ENCODE assay signal across 30 cellular contexts in the genomic region with DNA sequence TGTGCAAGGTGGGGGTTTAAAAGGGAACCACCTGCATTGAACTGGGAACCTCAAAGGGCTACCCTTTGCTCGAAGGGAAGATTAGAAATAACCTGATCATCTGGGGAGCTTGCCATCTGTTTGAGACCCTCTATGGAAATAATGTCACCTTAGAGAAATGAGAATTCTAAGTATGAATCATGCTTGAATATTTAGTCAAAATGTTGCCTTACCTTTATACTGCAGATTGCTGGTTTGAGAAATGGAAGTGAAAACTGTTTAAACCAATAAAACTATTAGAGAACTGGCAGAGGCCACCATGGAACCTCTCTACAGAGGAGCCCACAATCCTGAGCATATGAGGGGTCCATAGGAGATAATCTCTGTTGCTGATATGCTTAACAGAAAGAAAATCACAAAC.
A peak's percentile ranks its signal among the peaks of the same experiment; 100 is the strongest.
DNase-seq lines count a peak whose midpoint lies in the region; ATAC-seq, FAIRE-seq and TF ChIP-seq lines count a peak whose summit lies in the region.
"Had no signal": no experiment of that assay in that cellular context is flagged by ENCODE, and none has a peak within 500 bp of the region (broad histone marks: within the 10 kb centered on the region; RNA-seq: fewer than 3 reads in every experiment).

No MANE protein-coding gene starts in this region.

- FAIRE-seq in GM12891 (lab: Jason Lieb, UNC) = no peak
- FAIRE-seq: TTC549 had no signal

- H3K4me3 ChIP-seq in prostate gland = no peak overlapping the region
- H3K4me3 ChIP-seq in colonic mucosa = no peak overlapping the region
- H3K4me3 ChIP-seq: breast epithelium, psoas muscle had no signal

- DNase-seq in GM12891 (ENCODE audit: insufficient read length, low spot score) (no peak), prostate gland (ENCODE audit: low spot score) (no peak), colonic mucosa (no peak), NCI-H1436 treated with DMSO at 0.1 percent for 48 hours (lab: John Stamatoyannopoulos, UW) (no peak), kidney tubule cell (ENCODE audit: low spot score) (no peak)
- DNase-seq: 8988T; activated CD4-positive, alpha-beta T cell treated with anti-CD3 and anti-CD28 coated beads, Interleukin-2, amount 50 U/mL, for 48 hours; activated CD8-positive, alpha-beta memory T cell treated with anti-CD3 and anti-CD28 coated beads, Interleukin-2, amount 50 U/mL, for 48 hours; Calu3; DND-41; effector CD4-positive, alpha-beta T cell; HCEC 1CT; islet precursor cell; left ventricle myocardium superior; MM.1S; naive thymus-derived CD4-positive, alpha-beta T cell; NCI-H1417; NCI-H2107; NCI-H446; NCI-H774; nucleus accumbens; psoas muscle; RPMI8226 had no signal

- H3K27me3 ChIP-seq in prostate gland (replicated peaks; ENCODE audit: insufficient read depth) (no peaks in the 10 kb centered on the region), colonic mucosa (no peaks in the 10 kb centered on the region)
- H3K27me3 ChIP-seq: breast epithelium had no signal

- ATAC-seq in GM19351 (IDR thresholded peaks at IDR 0.05; ENCODE audit: unreplicated experiment) (peak; percentile 71), HG02571 (IDR thresholded peaks at IDR 0.05; ENCODE audit: unreplicated experiment) (peak; percentile 43), HG03432 (IDR thresholded peaks at IDR 0.05; ENCODE audit: unreplicated experiment) (peak; percentile 68)
- ATAC-seq: activated T-helper 17 cell treated with anti-CD3 and anti-CD28 coated beads, Interleukin-2, amount 50 U/mL, for 72 hours; left ventricle myocardium superior; naive thymus-derived CD4-positive, alpha-beta T cell; psoas muscle had no signal

- intact Hi-C loops in prostate gland (cut with DNase I) = no loop called here
- intact Hi-C loops in colonic mucosa (cut with DNase I) = no loop called here

- H3K4me1 ChIP-seq in prostate gland (replicated peaks) = no peaks in the 10 kb centered on the region
- H3K4me1 ChIP-seq in colonic mucosa = no peaks in the 10 kb centered on the region
- H3K4me1 ChIP-seq: breast epithelium, psoas muscle had no signal

- no peak overlapping the region for H3K27ac ChIP-seq in prostate gland
- no peak overlapping the region for H3K27ac ChIP-seq in colonic mucosa
- H3K27ac ChIP-seq: breast epithelium, KMS-11, psoas muscle had no signal

- no peak for TF ChIP-seq POLR2A in GM12891 (IDR thresholded peaks at IDR 0.05; ENCODE audit: low read depth, low read length)
- TF ChIP-seq POLR2A in prostate gland (IDR thresholded peaks at IDR 0.05) = no peak

- no peak overlapping the region for H3K9ac ChIP-seq in colonic mucosa (ENCODE audit: low read depth in 2 of 2, low read length in 2 of 2)
- H3K9ac ChIP-seq: KMS-11 had no signal

- no peaks in the 10 kb centered on the region for H3K9me3 ChIP-seq in prostate gland
- H3K9me3 ChIP-seq in colonic mucosa = no peaks in the 10 kb centered on the region
- H3K9me3 ChIP-seq: breast epithelium, psoas muscle had no signal

- WGBS in prostate gland = 84% methylated on average over 1 of the region's 1 CpG

- H3K36me3 ChIP-seq in prostate gland = no peaks in the 10 kb centered on the region
- no peaks in the 10 kb centered on the region for H3K36me3 ChIP-seq in colonic mucosa
- H3K36me3 ChIP-seq: breast epithelium had no signal

- TF ChIP-seq CTCF in prostate gland (IDR thresholded peaks at IDR 0.05) (no peak), colonic mucosa (IDR thresholded peaks at IDR 0.05) (no peak)

TF ChIP-seq in GM12891, 5 proteins besides CTCF, POLR2A, EP300 and RAD21:
- TF ChIP-seq POLR2AphosphoS5 (IDR thresholded peaks at IDR 0.05; ENCODE audit: low read depth, low read length) (no peak), SPI1 (IDR thresholded peaks at IDR 0.05; ENCODE audit: low read depth, low read length) (peak; percentile 2; the same call in 1 of the 2 replicates), TAF1 (IDR thresholded peaks at IDR 0.05; ENCODE audit: low read depth, low read length) (no peak)
